13 cellular contexts compared by ENCODE assay signal in genomic region chr10:107971973-107972372, GRCh38.
DNase-seq lines count a peak whose midpoint lies in the region; ATAC-seq and TF ChIP-seq lines count a peak whose summit lies in the region.
"Had no signal": no experiment of that assay in that cellular context is flagged by ENCODE, and none has a peak within 500 bp of the region (broad histone marks: within the 10 kb centered on the region; RNA-seq: fewer than 3 reads in every experiment).

No MANE protein-coding gene starts in this region.

- H3K4me3 ChIP-seq in fibroblast of villous mesenchyme (ENCODE audit: low read depth, low read length), result no peak overlapping the region
- H3K4me3 ChIP-seq: transverse colon had no signal

- no peak overlapping the region for H3K27ac Mint-ChIP-seq in nephron progenitor cell
- H3K27ac Mint-ChIP-seq: activated CD4-positive, alpha-beta T cell treated with anti-CD3 and anti-CD28 coated beads, Interleukin-2, amount 10 ng/mL, durations not matched to agents 24 days and 14 days; nephron had no signal

- no peaks in the 10 kb centered on the region for H3K36me3 Mint-ChIP-seq in nephron progenitor cell (ENCODE audit: low read depth)

- no peaks in the 10 kb centered on the region for H3K9me3 Mint-ChIP-seq in nephron progenitor cell
- H3K9me3 Mint-ChIP-seq: nephron had no signal

- no peak overlapping the region for H3K4me3 Mint-ChIP-seq in nephron progenitor cell
- H3K4me3 Mint-ChIP-seq: activated CD4-positive, alpha-beta T cell treated with anti-CD3 and anti-CD28 coated beads, Interleukin-2, amount 10 ng/mL, durations not matched to agents 24 days and 14 days; nephron had no signal

- no peaks in the 10 kb centered on the region for H3K27me3 Mint-ChIP-seq in nephron progenitor cell (ENCODE audit: low read depth, poor library complexity)
- H3K27me3 Mint-ChIP-seq: activated CD4-positive, alpha-beta T cell treated with anti-CD3 and anti-CD28 coated beads, Interleukin-2, amount 10 ng/mL, durations not matched to agents 24 days and 14 days had no signal

- DNase-seq in HCEC 1CT (peak; percentile 94), T1000 (lab: John Stamatoyannopoulos, UW) (peak; percentile 59), fibroblast of villous mesenchyme (ENCODE audit: low read depth) (peak; percentile 82), nephron progenitor cell (no peak), erythroblast (lab: John Stamatoyannopoulos, UW) (no peak), NCI-H510A treated with DMSO at 0.1 percent for 48 hours (lab: John Stamatoyannopoulos, UW) (no peak)
- DNase-seq: activated CD4-positive, alpha-beta T cell treated with anti-CD3 and anti-CD28 coated beads, Interleukin-2, amount 10 ng/mL, durations not matched to agents 24 days and 14 days; activated effector memory CD4-positive, alpha-beta T cell treated with Interleukin-2 at 50 U/mL for 16 hours; NCI-H2029 treated with DMSO at 0.1 percent for 48 hours; transverse colon had no signal

- no peaks in the 10 kb centered on the region for H3K4me1 Mint-ChIP-seq in nephron progenitor cell
- H3K4me1 Mint-ChIP-seq: activated CD4-positive, alpha-beta T cell treated with anti-CD3 and anti-CD28 coated beads, Interleukin-2, amount 10 ng/mL, durations not matched to agents 24 days and 14 days; nephron had no signal

- H3K27ac ChIP-seq in 22Rv1, result peak overlapping the region; percentile 61
- H3K27ac ChIP-seq: transverse colon had no signal

- TF ChIP-seq POLR2A in erythroblast (IDR thresholded peaks at IDR 0.05; ENCODE audit: low read length), result no peak

- no peak for ATAC-seq in HG03139 (IDR thresholded peaks at IDR 0.05; ENCODE audit: unreplicated experiment)

- TF ChIP-seq CTCF in 22Rv1 (IDR thresholded peaks at IDR 0.05), result no peak
- no peak for TF ChIP-seq CTCF in fibroblast of villous mesenchyme (IDR thresholded peaks at IDR 0.05; ENCODE audit: insufficient read depth, low read depth, low read length)
- no peak for TF ChIP-seq CTCF in nephron progenitor cell (IDR thresholded peaks at IDR 0.05)

Comparison
In these comparisons a context has a peak if more than half of its experiments do, and no peak if none do; other contexts are left out.
1. DNase-seq: peak in HCEC 1CT (single experiment), T1000 (single experiment) and fibroblast of villous mesenchyme (single experiment); none in nephron progenitor cell (single experiment), erythroblast (0 of 2) and NCI-H510A treated with DMSO at 0.1 percent for 48 hours (single experiment).